29 cellular contexts compared by ENCODE assay signal in the genomic region with DNA sequence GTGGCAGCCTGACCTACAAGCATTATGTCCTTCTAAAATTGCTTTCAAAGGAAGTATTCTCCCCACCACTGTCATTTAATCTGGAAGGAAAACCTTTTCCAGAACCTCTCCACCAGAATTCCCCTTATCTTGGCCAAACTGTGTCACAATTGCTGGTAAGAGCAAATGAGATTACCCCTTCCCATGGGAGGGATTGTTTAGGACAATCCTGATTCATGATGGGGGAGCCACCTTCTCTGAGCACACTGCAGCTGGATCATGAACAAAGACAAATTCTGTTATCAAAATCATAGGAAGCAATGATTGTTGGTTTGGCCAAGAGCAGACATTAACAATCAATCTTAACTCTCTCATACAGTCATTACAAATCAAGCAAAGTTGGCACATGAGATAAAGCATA. TPM values are rescaled to one million over a fixed set of nuclear protein-coding genes. Genes with fewer than 3 reads are reported as not detected.
"Had no signal": no experiment of that assay in that cellular context is flagged by ENCODE, and none has a peak within 500 bp of the region (broad histone marks: within the 10 kb centered on the region; RNA-seq: fewer than 3 reads in every experiment).

No MANE protein-coding gene starts in this region.

- H3K4me3 ChIP-seq: coronary artery, lower lobe of right lung, sigmoid colon, smooth muscle cell, thoracic aorta, upper lobe of right lung had no signal

- DNase-seq: activated CD4-positive, alpha-beta T cell treated with anti-CD3 and anti-CD28 coated beads for 4 hours; activated CD4-positive, alpha-beta T cell treated with anti-CD3 and anti-CD28 coated beads, Interleukin-2, amount 50 U/mL, for 48 hours; activated CD4-positive, CD25-positive, alpha-beta regulatory T cell; activated CD8-positive, alpha-beta memory T cell treated with anti-CD3 and anti-CD28 coated beads, Interleukin-2, amount 50 U/mL, for 48 hours; activated naive CD4-positive, alpha-beta T cell; activated naive CD8-positive, alpha-beta T cell treated with anti-CD3 and anti-CD28 coated beads for 36 hours; activated T-cell treated with anti-CD3 and anti-CD28 coated beads, Interleukin-2, amount 50 U/mL, for 4 hours; amniotic stem cell; endodermal cell; kidney; lower lobe of right lung; naive B cell; occipital lobe; sigmoid colon; stimulated activated CD4-positive, alpha-beta T cell treated with anti-CD3 and anti-CD28 coated beads, Interleukin-15, amount 100 ng/mL, for 24 hours; stimulated activated CD4-positive, alpha-beta T cell treated with anti-CD3 and anti-CD28 coated beads, Interleukin-2, amount 100 ng/mL, for 48 hours; stimulated activated CD8-positive, alpha-beta memory T cell treated with anti-CD3 and anti-CD28 coated beads, Interleukin-4, amount 100 ng/mL, for 48 hours; stimulated activated naive B cell treated with anti-CD40 and anti-IgM and Interleukin-4, amounts not matched to agents 10 μg/mL and 1 μg/mL and 100 μg/mL, for 72 hours; T1000; upper lobe of right lung had no signal

- ATAC-seq: activated T-cell treated with anti-CD3 and anti-CD28 coated beads, Interleukin-2, amount 50 U/mL, for 4 hours; lower lobe of right lung; stimulated activated naive B cell treated with anti-CD40 and anti-IgM and Interleukin-4, amounts not matched to agents 10 μg/mL and 1 μg/mL and 100 μg/mL, for 72 hours; upper lobe of right lung had no signal

- H3K27me3 ChIP-seq: sigmoid colon, upper lobe of right lung had no signal

- H3K9me3 ChIP-seq: lower lobe of right lung, sigmoid colon, thoracic aorta, upper lobe of right lung had no signal

- H3K4me2 ChIP-seq: smooth muscle cell had no signal

- H3K4me1 ChIP-seq: foreskin keratinocyte had no signal

- H3K36me3 ChIP-seq: lower lobe of right lung, sigmoid colon, thoracic aorta, upper lobe of right lung had no signal

- H3K27ac ChIP-seq: epithelial cell of prostate, foreskin keratinocyte, lower lobe of right lung had no signal

RNA-seq across cellular contexts. Expression of a gene that starts 18.1 kb away (rescaled TPM):
- total RNA-seq: activated CD8-positive, alpha-beta memory T cell treated with anti-CD3 and anti-CD28 coated beads for 36 hours; activated naive CD8-positive, alpha-beta T cell treated with anti-CD3 and anti-CD28 coated beads for 36 hours; activated T-cell treated with anti-CD3 and anti-CD28 coated beads, Interleukin-2, amount 50 U/mL, for 4 hours; foreskin keratinocyte had no signal
- polyA plus RNA-seq: foreskin keratinocyte had no signal

RNA-seq across cellular contexts. Expression of a gene that starts 41.5 kb away (rescaled TPM):
- total RNA-seq: bronchial epithelial cell, endodermal cell, foreskin keratinocyte, neural crest cell, occipital lobe, renal cortical epithelial cell, smooth muscle cell had no signal
- polyA plus RNA-seq: foreskin keratinocyte, smooth muscle cell had no signal
